Comparison of ENCODE assay signal across 1 cellular context in the genomic region with DNA sequence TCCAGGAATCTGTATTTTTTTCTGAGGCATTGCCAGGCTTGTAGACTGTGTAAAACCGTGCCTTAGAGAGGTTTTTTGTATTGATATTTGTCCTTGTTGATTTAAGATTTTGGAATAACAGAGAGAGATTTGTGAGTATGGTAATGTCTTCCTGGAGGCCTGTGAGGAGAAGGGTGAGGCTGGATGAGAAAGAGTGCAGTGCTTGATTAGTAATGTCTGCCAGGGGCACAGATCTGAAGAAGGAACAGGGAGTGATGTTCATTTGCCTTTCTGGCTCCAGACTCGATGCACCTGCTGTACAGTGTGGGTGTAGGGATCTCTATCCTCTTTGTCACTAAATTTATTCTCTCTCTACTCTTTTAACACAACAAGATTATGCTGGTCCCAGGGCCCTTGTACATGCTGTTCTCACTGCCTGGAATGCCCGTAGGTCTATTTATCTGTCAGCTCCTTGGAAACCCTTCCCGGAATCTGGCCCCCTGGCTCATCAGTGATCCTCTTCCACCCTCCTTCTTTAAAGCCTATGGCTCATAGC.
TF ChIP-seq lines count a peak whose summit lies in the region.

No MANE protein-coding gene starts in this region.

TF ChIP-seq in K562, 482 proteins besides CTCF, POLR2A, EP300 and RAD21:
- TF ChIP-seq, protein P1, sequence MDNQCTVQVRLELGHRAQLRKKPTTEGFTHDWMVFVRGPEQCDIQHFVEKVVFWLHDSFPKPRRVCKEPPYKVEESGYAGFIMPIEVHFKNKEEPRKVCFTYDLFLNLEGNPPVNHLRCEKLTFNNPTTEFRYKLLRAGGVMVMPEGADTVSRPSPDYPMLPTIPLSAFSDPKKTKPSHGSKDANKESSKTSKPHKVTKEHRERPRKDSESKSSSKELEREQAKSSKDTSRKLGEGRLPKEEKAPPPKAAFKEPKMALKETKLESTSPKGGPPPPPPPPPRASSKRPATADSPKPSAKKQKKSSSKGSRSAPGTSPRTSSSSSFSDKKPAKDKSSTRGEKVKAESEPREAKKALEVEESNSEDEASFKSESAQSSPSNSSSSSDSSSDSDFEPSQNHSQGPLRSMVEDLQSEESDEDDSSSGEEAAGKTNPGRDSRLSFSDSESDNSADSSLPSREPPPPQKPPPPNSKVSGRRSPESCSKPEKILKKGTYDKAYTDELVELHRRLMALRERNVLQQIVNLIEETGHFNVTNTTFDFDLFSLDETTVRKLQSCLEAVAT (IDR thresholded peaks at IDR 0.05), result peak in 1 of 2 experiments; percentile 93; a peak in 2 of 4 replicates
- TF ChIP-seq ZNF23 (CRISPR knock-in tag; IDR thresholded peaks at IDR 0.05) (peak; percentile 86), ZBTB17 (CRISPR knock-in tag; IDR thresholded peaks at IDR 0.05) (peak; percentile 94), GABPB1 (CRISPR knock-in tag; IDR thresholded peaks at IDR 0.05) (no peak), MBD2 (IDR thresholded peaks at IDR 0.05; ENCODE audit: borderline replicate concordance, low read depth) (no peak), ZNF778 (CRISPR knock-in tag; IDR thresholded peaks at IDR 0.05) (no peak), DNMT1 (IDR thresholded peaks at IDR 0.05) (no peak), ZKSCAN1 (IDR thresholded peaks at IDR 0.05; ENCODE audit: low read depth, low read length) (no peak)
- TF ChIP-seq, protein P2, sequence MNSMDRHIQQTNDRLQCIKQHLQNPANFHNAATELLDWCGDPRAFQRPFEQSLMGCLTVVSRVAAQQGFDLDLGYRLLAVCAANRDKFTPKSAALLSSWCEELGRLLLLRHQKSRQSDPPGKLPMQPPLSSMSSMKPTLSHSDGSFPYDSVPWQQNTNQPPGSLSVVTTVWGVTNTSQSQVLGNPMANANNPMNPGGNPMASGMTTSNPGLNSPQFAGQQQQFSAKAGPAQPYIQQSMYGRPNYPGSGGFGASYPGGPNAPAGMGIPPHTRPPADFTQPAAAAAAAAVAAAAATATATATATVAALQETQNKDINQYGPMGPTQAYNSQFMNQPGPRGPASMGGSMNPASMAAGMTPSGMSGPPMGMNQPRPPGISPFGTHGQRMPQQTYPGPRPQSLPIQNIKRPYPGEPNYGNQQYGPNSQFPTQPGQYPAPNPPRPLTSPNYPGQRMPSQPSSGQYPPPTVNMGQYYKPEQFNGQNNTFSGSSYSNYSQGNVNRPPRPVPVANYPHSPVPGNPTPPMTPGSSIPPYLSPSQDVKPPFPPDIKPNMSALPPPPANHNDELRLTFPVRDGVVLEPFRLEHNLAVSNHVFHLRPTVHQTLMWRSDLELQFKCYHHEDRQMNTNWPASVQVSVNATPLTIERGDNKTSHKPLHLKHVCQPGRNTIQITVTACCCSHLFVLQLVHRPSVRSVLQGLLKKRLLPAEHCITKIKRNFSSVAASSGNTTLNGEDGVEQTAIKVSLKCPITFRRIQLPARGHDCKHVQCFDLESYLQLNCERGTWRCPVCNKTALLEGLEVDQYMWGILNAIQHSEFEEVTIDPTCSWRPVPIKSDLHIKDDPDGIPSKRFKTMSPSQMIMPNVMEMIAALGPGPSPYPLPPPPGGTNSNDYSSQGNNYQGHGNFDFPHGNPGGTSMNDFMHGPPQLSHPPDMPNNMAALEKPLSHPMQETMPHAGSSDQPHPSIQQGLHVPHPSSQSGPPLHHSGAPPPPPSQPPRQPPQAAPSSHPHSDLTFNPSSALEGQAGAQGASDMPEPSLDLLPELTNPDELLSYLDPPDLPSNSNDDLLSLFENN (IDR thresholded peaks at IDR 0.05; ENCODE audit: low read depth in 2 of 2, low read length in 2 of 2), result peak in 1 of 2 experiments; percentile 51; a peak in 1 of 4 replicates
